In genomic region chr13:49407936-49408335, GRCh38 we compare ENCODE assay signal across 22 cellular contexts.
"Had no signal": no experiment of that assay in that cellular context is flagged by ENCODE, and none has a peak within 500 bp of the region (broad histone marks: within the 10 kb centered on the region; RNA-seq: fewer than 3 reads in every experiment).

No MANE protein-coding gene starts in this region.

- H3K27me3 ChIP-seq: dorsolateral prefrontal cortex, esophagus squamous epithelium, gastrocnemius medialis, heart right ventricle, left lung had no signal

- H3K4me3 ChIP-seq: coronary artery, dorsolateral prefrontal cortex, esophagus squamous epithelium, gastrocnemius medialis, heart right ventricle, left lung, lower lobe of right lung, mucosa of descending colon had no signal

- H3K9me3 ChIP-seq: esophagus squamous epithelium, gastrocnemius medialis, mucosa of descending colon had no signal

- H3K4me3 Mint-ChIP-seq: mesothelial cell of epicardium had no signal

- H3K27ac ChIP-seq: coronary artery, dorsolateral prefrontal cortex, epithelial cell of prostate, esophagus squamous epithelium, gastrocnemius medialis, heart right ventricle, left lung, lower lobe of right lung had no signal

- H3K27ac Mint-ChIP-seq: mesothelial cell of epicardium had no signal

- H3K4me1 ChIP-seq: heart right ventricle, left lung, lower lobe of right lung had no signal

- DNase-seq: dermis blood vessel endothelial cell; dorsolateral prefrontal cortex; effector CD4-positive, alpha-beta T cell; effector memory CD4-positive, alpha-beta T cell; erythroblast; esophagus squamous epithelium; foreskin fibroblast; foreskin melanocyte; gastrocnemius medialis; glutamatergic neuron; head of caudate nucleus; heart right ventricle; hippocampal formation; left cardiac atrium; left lung; left ventricle myocardium superior; lower lobe of right lung; mesenchymal stem cell; mucosa of descending colon had no signal

- H3K36me3 ChIP-seq: esophagus squamous epithelium, gastrocnemius medialis, left lung, lower lobe of right lung had no signal
